Comparison of ENCODE assay signal across 20 cellular contexts in the genomic region with DNA sequence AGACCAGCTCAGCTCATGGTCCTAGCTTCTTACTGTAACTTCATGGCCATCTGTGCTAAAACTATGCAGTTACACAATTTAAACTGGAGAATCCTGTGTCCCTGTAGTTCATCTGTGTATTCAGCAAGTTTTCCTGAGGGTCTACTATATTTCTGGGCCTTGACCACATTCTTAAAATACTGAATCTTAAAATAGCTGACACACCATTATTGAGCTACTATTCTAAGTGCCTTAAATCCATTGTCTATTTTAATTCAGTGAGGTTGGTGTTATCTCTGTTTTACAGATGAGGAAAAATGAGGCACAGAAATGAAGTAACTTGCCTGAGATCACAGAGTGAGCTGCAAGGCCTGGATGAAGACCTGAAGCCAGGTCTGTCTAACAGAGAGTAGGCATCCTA. TPM values are rescaled to one million over a fixed set of nuclear protein-coding genes. Genes with fewer than 3 reads are reported as not detected.
DNase-seq lines count a peak whose midpoint lies in the region; ATAC-seq, FAIRE-seq and TF ChIP-seq lines count a peak whose summit lies in the region.
"Had no signal": no experiment of that assay in that cellular context is flagged by ENCODE, and none has a peak within 500 bp of the region (broad histone marks: within the 10 kb centered on the region; RNA-seq: fewer than 3 reads in every experiment).

No MANE protein-coding gene starts in this region.

- FAIRE-seq in HepG2 (lab: Jason Lieb, UNC) (no peak), H1 (lab: Jason Lieb, UNC) (no peak)
- FAIRE-seq: G401.6, GM12891, GM19239 had no signal

- H3K9me2 ChIP-seq in Karpas-422 (replicated peaks; ENCODE audit: insufficient read depth, low read length), result no peaks in the 10 kb centered on the region

- H3K9me3 ChIP-seq in HepG2 (ENCODE audit: low read length), result no peaks in the 10 kb centered on the region
- H3K9me3 ChIP-seq in right lobe of liver, result no peaks in the 10 kb centered on the region
- H3K9me3 ChIP-seq in H1 (ENCODE audit: insufficient read depth in 2 of 2, low read depth in 1 of 2, low read length in 1 of 2), result no peaks in the 10 kb centered on the region
- H3K9me3 ChIP-seq in neuronal stem cell (replicated peaks in 1 of 2; ENCODE audit: control insufficient read depth in 2 of 2, insufficient read depth in 1 of 2, low read depth in 1 of 2, low read length in 2 of 2), result peaks cover 3 to 4% of the 10 kb centered on the region in 2 donors
- H3K9me3 ChIP-seq in Karpas-422 (ENCODE audit: low read length), result no peaks in the 10 kb centered on the region

- H3K4ac ChIP-seq in H1 (replicated peaks; ENCODE audit: insufficient read length, low read depth, low read length), result no peak overlapping the region
- H3K4ac ChIP-seq in neuronal stem cell (ENCODE audit: low read length), result no peak overlapping the region

- H3K4me1 ChIP-seq in HepG2 (ENCODE audit: insufficient read depth, low read length), result no peaks in the 10 kb centered on the region
- no peaks in the 10 kb centered on the region for H3K4me1 ChIP-seq in right lobe of liver
- no peaks in the 10 kb centered on the region for H3K4me1 ChIP-seq in H1 (replicated peaks in 1 of 4; ENCODE audit: control insufficient read depth in 3 of 4, insufficient read depth in 4 of 4, low read length in 3 of 4)
- H3K4me1 ChIP-seq in neuronal stem cell (ENCODE audit: control insufficient read depth in 2 of 2, insufficient read depth in 1 of 2, low read depth in 1 of 2, low read length in 2 of 2), result peaks cover 0 to 1% of the 10 kb centered on the region in 2 donors
- H3K4me1 ChIP-seq in Karpas-422 (ENCODE audit: low read length), result no peaks in the 10 kb centered on the region

- ATAC-seq in HepG2 (no peak), right lobe of liver (no peak), GM21423 (IDR thresholded peaks at IDR 0.05; ENCODE audit: unreplicated experiment) (no peak), HG03520 (IDR thresholded peaks at IDR 0.05; ENCODE audit: unreplicated experiment) (no peak)
- ATAC-seq: CD8-positive, alpha-beta T cell had no signal

- CTCF ChIA-PET in HepG2 (lab: Yijun Ruan, JAX; ENCODE audit: low intra/inter-chr PET ratio, low total read pairs) (no interaction called here), H1 (lab: Charles Lee; ENCODE audit: partially characterized antibody) (interaction anchor here (0.8 to 2.0 kb wide), 8 partner anchors 8 to 205 kb away, joined by 3 to 8 read pairs (median 4); no protein-coding TSS in a partner anchor)

- BruUV-seq in HepG2 (replicated peaks; lab: Mats Ljungman, UMichigan), result no TSS peak

- no peak overlapping the region for H4K5ac ChIP-seq in H1 (ENCODE audit: insufficient read length, low read depth, low read length)

- H3K4me2 ChIP-seq in HepG2 (ENCODE audit: low read depth, low read length), result no peak overlapping the region
- H3K4me2 ChIP-seq in H1 (ENCODE audit: insufficient read depth in 1 of 2, low read depth in 2 of 2, low read length in 2 of 2), result no peak overlapping the region
- no peak overlapping the region for H3K4me2 ChIP-seq in neuronal stem cell (ENCODE audit: insufficient read depth, low read length, poor library complexity, severe bottlenecking)
- no peak overlapping the region for H3K4me2 ChIP-seq in Karpas-422 (ENCODE audit: low read depth, low read length, poor library complexity, severe bottlenecking)

- no peak overlapping the region for H4K8ac ChIP-seq in H1 (ENCODE audit: extremely low read depth, insufficient read depth, low read length)
- no peak overlapping the region for H4K8ac ChIP-seq in neuronal stem cell (ENCODE audit: low read depth, low read length)

- TF ChIP-seq CTCF in HepG2 (CRISPR knock-in tag; IDR thresholded peaks at IDR 0.05) (no peak), right lobe of liver (IDR thresholded peaks at IDR 0.05) (no peak), H1 (IDR thresholded peaks at IDR 0.05; ENCODE audit: control extremely low read depth in 1 of 3, insufficient read depth in 1 of 3, low read depth in 1 of 3, low read length in 3 of 3) (no peak)

- no peak for TF ChIP-seq EP300 in HepG2 (IDR thresholded peaks at IDR 0.05; ENCODE audit: low read depth in 2 of 2, low read length in 2 of 2)
- TF ChIP-seq EP300 in HepG2 (CRISPR knock-in tag; IDR thresholded peaks at IDR 0.05; ENCODE audit: borderline replicate concordance), result no peak
- no peak for TF ChIP-seq EP300 in H1 (IDR thresholded peaks at IDR 0.05; ENCODE audit: borderline replicate concordance in 1 of 2, low read depth in 2 of 2, low read length in 2 of 2)

- in situ Hi-C loops in HepG2 (cut with HindIII; ENCODE audit: extremely low pct_ligation_motif_present, low pct_unique_long_range_greater_than_20kb), result no loop called here

- H2BK12ac ChIP-seq in H1 (ENCODE audit: low read depth, low read length) (no peak overlapping the region), neuronal stem cell (ENCODE audit: low read length) (no peak overlapping the region)

- no peak overlapping the region for H2BK15ac ChIP-seq in H1 (ENCODE audit: low read length)
- H2BK15ac ChIP-seq in neuronal stem cell (ENCODE audit: low read length), result no peak overlapping the region

- no peaks in the 10 kb centered on the region for H3K79me2 ChIP-seq in HepG2 (ENCODE audit: insufficient read depth, low read length)
- peaks cover 0 to 3% of the 10 kb centered on the region in 2 experiments; a peak in 1 of 4 replicates for H3K79me2 ChIP-seq in H1 (ENCODE audit: control insufficient read depth in 1 of 2, insufficient read depth in 2 of 2, low read length in 2 of 2)
- no peaks in the 10 kb centered on the region for H3K79me2 ChIP-seq in Karpas-422 (ENCODE audit: low read length)

- no peak for TF ChIP-seq POLR2A in HepG2 (IDR thresholded peaks at IDR 0.05; ENCODE audit: insufficient read depth in 1 of 2, low read depth in 2 of 2, low read length in 2 of 2)
- TF ChIP-seq POLR2A in right lobe of liver (IDR thresholded peaks at IDR 0.05), result no peak
- TF ChIP-seq POLR2A in H1 (IDR thresholded peaks at IDR 0.05; ENCODE audit: control extremely low read depth in 1 of 2, low read depth in 2 of 2, low read length in 2 of 2), result no peak

- no peak overlapping the region for H2BK120ac ChIP-seq in H1 (replicated peaks; ENCODE audit: low read depth, low read length)
- no peak overlapping the region for H2BK120ac ChIP-seq in neuronal stem cell (ENCODE audit: low read depth, low read length)

- POLR2A ChIA-PET in HepG2 (lab: Yijun Ruan, JAX), result no interaction called here
- POLR2A ChIA-PET in H1 (lab: Charles Lee; ENCODE audit: partially characterized antibody), result interaction anchor here (1.7 kb wide), 1 partner anchor 10 kb away, joined by 4 read pairs; no protein-coding TSS in a partner anchor

- H3K27me3 ChIP-seq in HepG2 (ENCODE audit: control insufficient read depth in 1 of 2, insufficient read depth in 2 of 2, low read length in 2 of 2), result 0 out of 5 replicates have a peak, but pooled peaks cover 0 to 1% of the 10 kb centered on the region in 2 experiments
- no peaks in the 10 kb centered on the region for H3K27me3 ChIP-seq in right lobe of liver
- H3K27me3 ChIP-seq in H1 (replicated peaks in 1 of 4; ENCODE audit: control insufficient read depth in 3 of 4, extremely low read depth in 1 of 4, insufficient read depth in 3 of 4, low read length in 3 of 4), result no peaks in the 10 kb centered on the region
- H3K27me3 ChIP-seq in neuronal stem cell (ENCODE audit: control insufficient read depth in 3 of 3, insufficient read depth in 3 of 3, low read depth in 1 of 3, low read length in 3 of 3), result no peaks in the 10 kb centered on the region
- no peaks in the 10 kb centered on the region for H3K27me3 ChIP-seq in Karpas-422 (ENCODE audit: low read length)
- H3K27me3 ChIP-seq: BLaER1 treated with 17β-estradiol and CSF1 and Interleukin-3, amounts not matched to agents 10 nM and 100 nM had no signal

- H3K36me3 ChIP-seq in HepG2 (replicated peaks in 1 of 2; ENCODE audit: control insufficient read depth in 1 of 2, insufficient read depth in 2 of 2, low read length in 2 of 2) (no peaks in the 10 kb centered on the region), right lobe of liver (no peaks in the 10 kb centered on the region), H1 (ENCODE audit: control insufficient read depth in 2 of 4, insufficient read depth in 4 of 4, low read length in 3 of 4) (no peaks in the 10 kb centered on the region), neuronal stem cell (replicated peaks in 1 of 2; ENCODE audit: control insufficient read depth in 2 of 2, insufficient read depth in 2 of 2, low read length in 2 of 2) (peaks cover 0 to 4% of the 10 kb centered on the region in 2 donors), Karpas-422 (ENCODE audit: insufficient read depth, low read length) (no peaks in the 10 kb centered on the region)

- no peak overlapping the region for H3K56ac ChIP-seq in H1 (replicated peaks; ENCODE audit: insufficient read length, low read depth, low read length)

- H3K4me3 ChIP-seq in HepG2 (replicated peaks in 1 of 3; ENCODE audit: insufficient read depth in 1 of 3, low read depth in 2 of 3, low read length in 3 of 3) (no peak overlapping the region), right lobe of liver (no peak overlapping the region), H1 (ENCODE audit: extremely low read depth in 1 of 4, insufficient read depth in 2 of 4, low read depth in 3 of 4, low read length in 4 of 4) (no peak overlapping the region), neuronal stem cell (ENCODE audit: low read length in 2 of 2) (no peak overlapping the region), Karpas-422 (ENCODE audit: low read length) (no peak overlapping the region)
- H3K4me3 ChIP-seq: BLaER1 treated with 17β-estradiol and CSF1 and Interleukin-3, amounts not matched to agents 10 nM and 100 nM had no signal

- H3K9ac ChIP-seq in HepG2 (ENCODE audit: insufficient read depth, low read depth, low read length) (no peak overlapping the region), H1 (replicated peaks in 1 of 4; ENCODE audit: extremely low read depth in 1 of 4, low read depth in 3 of 4, low read length in 3 of 4) (no peak overlapping the region), neuronal stem cell (ENCODE audit: low read depth, low read length, poor library complexity) (no peak overlapping the region), Karpas-422 (ENCODE audit: low read length) (no peak overlapping the region)
- H3K9ac ChIP-seq: BLaER1 treated with 17β-estradiol and CSF1 and Interleukin-3, amounts not matched to agents 10 nM and 100 nM had no signal

- no peaks in the 10 kb centered on the region for H3K23me2 ChIP-seq in H1 (ENCODE audit: low read depth, low read length)

- TF ChIP-seq RAD21 in HepG2 (CRISPR knock-in tag; IDR thresholded peaks at IDR 0.05) (no peak), H1 (IDR thresholded peaks at IDR 0.05 in 1 of 2, conservative IDR thresholded peaks at IDR 0.05 in 1 of 2; ENCODE audit: low read depth in 2 of 2, low read length in 2 of 2) (no peak)

- H4K91ac ChIP-seq in H1 (replicated peaks; ENCODE audit: insufficient read length, low read length) (no peak overlapping the region), neuronal stem cell (ENCODE audit: low read depth, low read length, poor library complexity) (no peak overlapping the region)

- H3K14ac ChIP-seq in H1 (ENCODE audit: insufficient read length) (no peak overlapping the region), neuronal stem cell (ENCODE audit: low read length) (no peak overlapping the region)

- H2AFZ ChIP-seq in HepG2 (ENCODE audit: low read length), result no peak overlapping the region
- no peak overlapping the region for H2AFZ ChIP-seq in H1 (ENCODE audit: low read length)
- no peak overlapping the region for H2AFZ ChIP-seq in neuronal stem cell (ENCODE audit: low read length)
- H2AFZ ChIP-seq in Karpas-422 (ENCODE audit: low read length), result no peak overlapping the region

- intact Hi-C loops in HepG2 (cut with micrococcal nuclease; ENCODE audit: unreplicated experiment) (no loop called here), right lobe of liver (cut with DNase I) (no loop called here)

- no peak overlapping the region for H3K18ac ChIP-seq in H1 (ENCODE audit: extremely low read depth, low read length)
- peak overlapping the region; percentile 55 for H3K18ac ChIP-seq in neuronal stem cell (ENCODE audit: low read length)

- H3K79me1 ChIP-seq in H1 (ENCODE audit: low read depth, low read length) (no peaks in the 10 kb centered on the region; the same call in 1 of the 2 replicates), neuronal stem cell (ENCODE audit: low read depth, low read length) (peaks cover 2% of the 10 kb centered on the region)

- no peak overlapping the region for H2BK20ac ChIP-seq in H1 (ENCODE audit: low read length)

- H4K20me1 ChIP-seq in HepG2 (ENCODE audit: insufficient read depth, low read length) (no peaks in the 10 kb centered on the region), H1 (replicated peaks in 1 of 2; ENCODE audit: control insufficient read depth in 1 of 2, insufficient read depth in 2 of 2, low read length in 2 of 2) (no peaks in the 10 kb centered on the region), Karpas-422 (ENCODE audit: insufficient read depth, low read depth, low read length) (no peaks in the 10 kb centered on the region)
- H4K20me1 ChIP-seq: BLaER1 treated with 17β-estradiol and CSF1 and Interleukin-3, amounts not matched to agents 10 nM and 100 nM had no signal

- H2AK5ac ChIP-seq in H1 (ENCODE audit: low read depth, low read length), result no peak overlapping the region
- no peak overlapping the region for H2AK5ac ChIP-seq in neuronal stem cell (ENCODE audit: low read depth, low read length)

- H3K23ac ChIP-seq in H1 (ENCODE audit: insufficient read length) (no peak overlapping the region), neuronal stem cell (ENCODE audit: low read depth, low read length, poor library complexity) (no peak overlapping the region)

- no peak overlapping the region for H2BK5ac ChIP-seq in H1 (ENCODE audit: low read depth, low read length)
- no peak overlapping the region for H2BK5ac ChIP-seq in neuronal stem cell (ENCODE audit: low read length)

- DNase-seq in HepG2 (ENCODE audit: low spot score), result no peak
- no peak for DNase-seq in right lobe of liver
- DNase-seq in H1 (ENCODE audit: low read depth in 1 of 2, low spot score in 2 of 2), result no peak
- DNase-seq in neuronal stem cell (ENCODE audit: low spot score), result no peak
- DNase-seq in DMS79 treated with DMSO at 0.1 percent for 48 hours (lab: John Stamatoyannopoulos, UW), result no peak
- DNase-seq in Karpas-422, result no peak
- DNase-seq: CD8-positive, alpha-beta T cell; DMS 273 treated with DMSO at 0.1 percent for 48 hours; DMS53; GOT3; H9; KG1 had no signal

- H3K27ac ChIP-seq in HepG2 (ENCODE audit: extremely low read length, insufficient read depth, low read length) (no peak overlapping the region), right lobe of liver (no peak overlapping the region), H1 (ENCODE audit: low read depth, low read length) (no peak overlapping the region), neuronal stem cell (replicated peaks; ENCODE audit: low read length) (no peak overlapping the region), Karpas-422 (ENCODE audit: low read length) (no peak overlapping the region)
- H3K27ac ChIP-seq: 22Rv1; BLaER1 treated with 17β-estradiol and CSF1 and Interleukin-3, amounts not matched to agents 10 nM and 100 nM; HL-60 had no signal

RNA-seq across cellular contexts. Expression of a gene that starts 22.0 kb away (rescaled TPM):
- total RNA-seq in HepG2 (2016; rRNA removed; fragmentation: Illumina TruSeq; extraction: Trizol) (22.1 and 34.9 TPM in 2 replicates), right lobe of liver (100 to 1,000 TPM in 3 of 6 experiments, 10 to 100 TPM in 3; 61.1 to 146 (median 97.8) TPM)
- 2.0 and 2.1 TPM in 2 replicates for total RNA-seq in HepG2 (2016; cell fraction: cytosol; rRNA removed; fragmentation: Illumina TruSeq; extraction: Trizol; ENCODE audit: low read depth)
- 21.3 and 34.0 TPM in 2 replicates for total RNA-seq in HepG2 (2016; cell fraction: insoluble cytoplasmic fraction; rRNA removed; fragmentation: Illumina TruSeq; extraction: Trizol)
- total RNA-seq in HepG2 (2016; cell fraction: membrane; rRNA removed; fragmentation: Illumina TruSeq; extraction: Trizol), result 7.4 and 7.6 TPM in 2 replicates
- total RNA-seq in HepG2 (2016; cell fraction: nucleus; rRNA removed; fragmentation: Illumina TruSeq; extraction: Trizol), result 49.0 and 59.0 TPM in 2 replicates
- polyA plus RNA-seq in HepG2 (2011; rRNA removed) (6.6 and 10.6 TPM in 2 replicates), H1 (2011; rRNA removed) (7.3 and 11.6 TPM in 2 replicates)
- polyA plus RNA-seq in HepG2 (2011; cell fraction: cytosol; rRNA removed), result 3.9 and 5.9 TPM in 2 replicates
- polyA plus RNA-seq in HepG2 (2011; cell fraction: nucleus; rRNA removed), result 43.3 and 62.6 TPM in 2 replicates
- 5.0 and 10.2 TPM in 2 replicates for polyA plus RNA-seq in HepG2 (2012)
- polyA plus RNA-seq in HepG2 (2016; cell fraction: cytosol; fragmentation: Illumina TruSeq; extraction: Trizol; ENCODE audit: low read depth), result 0.33 and 0.51 TPM in 2 replicates
- 12.9 and 13.4 TPM in 2 replicates for polyA plus RNA-seq in HepG2 (2016; cell fraction: insoluble cytoplasmic fraction; fragmentation: Illumina TruSeq; extraction: Trizol; ENCODE audit: low read depth)
- polyA plus RNA-seq in HepG2 (2016; cell fraction: membrane; fragmentation: Illumina TruSeq; extraction: Trizol; ENCODE audit: low read depth), result 1.8 and 2.0 TPM in 2 replicates
- 30.9 and 33.2 TPM in 2 replicates for polyA plus RNA-seq in HepG2 (2016; cell fraction: nucleus; fragmentation: Illumina TruSeq; extraction: Trizol; ENCODE audit: insufficient read depth, low read depth)
- 0.07 and 52.0 TPM in 2 replicates for polyA minus RNA-seq in HepG2 (2011; rRNA and poly(A)+ RNA removed; ENCODE audit: low replicate concordance)
- polyA minus RNA-seq in HepG2 (2011; cell fraction: cytosol; rRNA and poly(A)+ RNA removed), result 11.6 and 12.7 TPM in 2 replicates
- polyA minus RNA-seq in HepG2 (2011; cell fraction: nucleus; rRNA and poly(A)+ RNA removed), result 90.5 and 92.6 TPM in 2 replicates
- 15.5 and 21.3 TPM in 2 replicates for total RNA-seq in H1 (2021; fragmentation: NEBNext Ultra II Directional; extraction: Animal tissue kit (Norgen Biotek cat#: 25700))
- polyA plus RNA-seq in H1 (2011; cell fraction: cytosol; rRNA removed), result 7.0 TPM
- 22.5 TPM for polyA plus RNA-seq in H1 (2011; cell fraction: nucleus; rRNA removed)
- 7.8 to 11.2 TPM (median 9.7 TPM) in 4 replicates for polyA plus RNA-seq in H1 (2012, experiment 1 of 2)
- polyA plus RNA-seq in H1 (2012, experiment 2 of 2), result 0.96 TPM
- polyA plus RNA-seq in H1 (2013, experiment 1 of 2), result 11.4 TPM
- 13.3 TPM for polyA plus RNA-seq in H1 (2013, experiment 2 of 2)
- 31.6 and 34.2 TPM in 2 replicates for polyA minus RNA-seq in H1 (2011; rRNA and poly(A)+ RNA removed)
- polyA minus RNA-seq in H1 (2011; cell fraction: cytosol; rRNA and poly(A)+ RNA removed), result 9.7 TPM
- polyA minus RNA-seq in H1 (2011; cell fraction: nucleus; rRNA and poly(A)+ RNA removed), result 30.5 TPM
- 30.3 TPM for polyA plus RNA-seq in neuronal stem cell (2013, experiment 1 of 2)
- polyA plus RNA-seq in neuronal stem cell (2013, experiment 2 of 2), result 32.7 TPM
- 0.18 and 0.63 TPM in 2 replicates for total RNA-seq in Karpas-422 (2014; rRNA removed; shearing (Covaris generic); ENCODE audit: low replicate concordance)
- total RNA-seq: CD8-positive, alpha-beta T cell had no signal
